ENCODE assay signal across 8 cellular contexts in the genomic region with DNA sequence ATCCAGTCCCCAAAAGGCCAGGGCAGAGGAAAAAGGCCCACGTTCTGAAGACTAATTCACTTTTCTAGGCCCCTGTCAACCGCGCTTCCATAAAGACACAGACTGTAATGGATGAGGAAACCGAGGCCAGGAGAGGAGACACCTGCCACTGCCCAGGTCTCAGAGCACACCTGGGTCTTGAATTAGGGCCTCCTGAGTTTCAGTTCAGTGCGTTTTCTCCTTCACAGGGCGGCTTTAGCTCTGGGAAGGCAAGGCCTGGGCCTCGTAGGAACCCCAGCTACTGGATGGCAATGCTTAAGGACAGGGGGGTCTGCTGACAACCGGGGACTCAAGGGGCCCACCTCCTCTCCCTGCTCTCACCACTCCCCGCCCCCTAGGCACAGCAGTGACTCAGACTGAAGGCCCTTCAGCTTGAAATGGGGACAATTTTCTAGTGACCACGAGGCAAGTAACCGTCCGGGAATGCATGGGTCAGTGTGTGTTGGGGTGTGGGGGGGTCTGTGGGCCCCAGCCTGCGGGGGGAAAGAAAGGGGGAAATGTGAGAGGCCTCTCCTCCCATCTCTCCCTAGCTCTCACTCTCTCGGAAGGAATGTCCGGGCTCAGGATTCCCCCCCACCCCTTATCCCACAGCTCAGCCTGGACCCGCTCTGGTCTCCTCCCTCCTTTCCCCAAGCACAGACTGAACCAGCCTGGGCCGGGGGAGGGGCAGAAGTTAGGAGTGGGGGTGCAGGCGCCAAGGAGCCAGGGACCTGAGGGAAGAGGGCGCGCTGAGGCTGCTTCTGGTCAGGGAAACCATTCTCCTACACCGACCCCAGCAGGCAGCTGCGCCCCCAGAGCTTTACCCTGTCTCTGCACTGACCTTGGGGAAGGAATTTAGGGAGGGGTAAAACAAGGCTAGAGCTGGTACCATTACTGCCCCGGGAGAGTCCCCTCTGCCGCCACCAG. TPM values are rescaled to one million over a fixed set of nuclear protein-coding genes. Genes with fewer than 3 reads are reported as not detected.
DNase-seq lines count a peak whose midpoint lies in the region; ATAC-seq and TF ChIP-seq lines count a peak whose summit lies in the region.

No MANE protein-coding gene starts in this region.

- H3K27ac ChIP-seq in urinary bladder (ENCODE audit: low read depth): peak overlapping the region; percentile 19

- DNase-seq in Right ventricle myocardium superior: no peak
- no peak for DNase-seq in Right ventricle myocardium inferior (ENCODE audit: missing footprints)
- peak; percentile 94 for DNase-seq in astrocyte of the spinal cord (ENCODE audit: low read depth, low spot score)
- peak; percentile 84 for DNase-seq in left kidney (ENCODE audit: low read depth, low spot score)
- no peak for DNase-seq in sciatic nerve (ENCODE audit: low spot score)
- no peak for DNase-seq in KBM-7

- intact Hi-C loops in Right ventricle myocardium superior (cut with DNase I): no loop called here
- intact Hi-C loops in Right ventricle myocardium inferior (cut with DNase I): loop anchor here (5.0 kb wide), 1 partner anchor 52 kb away; no protein-coding TSS in a partner anchor
- intact Hi-C loops in sciatic nerve (cut with DNase I): no loop called here

- TF ChIP-seq CTCF in astrocyte of the spinal cord (IDR thresholded peaks at IDR 0.05; ENCODE audit: low read depth, low read length): no peak

- no peaks in the 10 kb centered on the region for H3K4me1 ChIP-seq in urinary bladder (ENCODE audit: insufficient read depth)

- in situ Hi-C loops in astrocyte of the spinal cord (cut with HindIII; ENCODE audit: low sequenced_read_pairs): no loop called here
- in situ Hi-C loops in KBM-7 (cut with MboI; ENCODE audit: low pct_unique_long_range_greater_than_20kb, low sequenced_read_pairs): no loop called here

- 37% methylated on average over 24 of the region's 24 CpGs for WGBS in urinary bladder

- peak; percentile 8 for ATAC-seq in Right ventricle myocardium superior (ENCODE audit: poor library complexity)
- ATAC-seq in Right ventricle myocardium inferior: no peak
- ATAC-seq in sciatic nerve: no peak
- ATAC-seq in GM19467 (IDR thresholded peaks at IDR 0.05; ENCODE audit: unreplicated experiment): no peak

- H3K4me3 ChIP-seq in astrocyte of the spinal cord (ENCODE audit: low read depth, low read length): peak overlapping the region; percentile 35
- H3K4me3 ChIP-seq in urinary bladder (ENCODE audit: low read depth, low read length): peak overlapping the region; percentile 34

- no peaks in the 10 kb centered on the region for H3K36me3 ChIP-seq in urinary bladder (ENCODE audit: insufficient read depth)

RNA-seq across cellular contexts. Expression of gene CREB3L1, which starts 17.2 kb away (rescaled TPM):
- total RNA-seq in Right ventricle myocardium superior (69.2 TPM), Right ventricle myocardium inferior (64.1 TPM), urinary bladder (44.3 TPM), sciatic nerve (20.8 TPM)
- 20.0 TPM for polyA plus RNA-seq in urinary bladder

RNA-seq across cellular contexts. Expression of gene DGKZ, which starts 52.6 kb away (rescaled TPM):
- total RNA-seq in Right ventricle myocardium superior (65.8 TPM), Right ventricle myocardium inferior (67.5 TPM), urinary bladder (18.5 TPM), sciatic nerve (45.5 TPM)
- 47.8 TPM for polyA plus RNA-seq in urinary bladder

Comparison
In these comparisons a context has a peak if more than half of its experiments do, and no peak if none do; other contexts are left out.
1. DNase-seq: peak in astrocyte of the spinal cord (single experiment) and left kidney (single experiment); none in Right ventricle myocardium superior (single experiment), Right ventricle myocardium inferior (single experiment), sciatic nerve (single experiment) and KBM-7 (single experiment).